In genomic region chr1:162220009-162220539, GRCh38 we compare ENCODE assay signal across 2 cellular contexts.
A peak's percentile ranks its signal among the peaks of the same experiment; 100 is the strongest.
TF ChIP-seq lines count a peak whose summit lies in the region.

No MANE protein-coding gene starts in this region.

TF ChIP-seq in H1, 55 proteins besides CTCF, POLR2A, EP300 and RAD21:
- no peak for TF ChIP-seq ASH2L (IDR thresholded peaks at IDR 0.05; ENCODE audit: low read length)
- TF ChIP-seq E2F6 (IDR thresholded peaks at IDR 0.05): peak; percentile 75
- peak; percentile 63 for TF ChIP-seq MAX (IDR thresholded peaks at IDR 0.05)

TF ChIP-seq in neural cell, 6 proteins besides CTCF, POLR2A, EP300 and RAD21:
- no peak for TF ChIP-seq POLR2AphosphoS5 (IDR thresholded peaks at IDR 0.05)
- no peak for TF ChIP-seq MXI1 (conservative IDR thresholded peaks at IDR 0.05; ENCODE audit: poor library complexity, severe bottlenecking)
- TF ChIP-seq, protein P1, sequence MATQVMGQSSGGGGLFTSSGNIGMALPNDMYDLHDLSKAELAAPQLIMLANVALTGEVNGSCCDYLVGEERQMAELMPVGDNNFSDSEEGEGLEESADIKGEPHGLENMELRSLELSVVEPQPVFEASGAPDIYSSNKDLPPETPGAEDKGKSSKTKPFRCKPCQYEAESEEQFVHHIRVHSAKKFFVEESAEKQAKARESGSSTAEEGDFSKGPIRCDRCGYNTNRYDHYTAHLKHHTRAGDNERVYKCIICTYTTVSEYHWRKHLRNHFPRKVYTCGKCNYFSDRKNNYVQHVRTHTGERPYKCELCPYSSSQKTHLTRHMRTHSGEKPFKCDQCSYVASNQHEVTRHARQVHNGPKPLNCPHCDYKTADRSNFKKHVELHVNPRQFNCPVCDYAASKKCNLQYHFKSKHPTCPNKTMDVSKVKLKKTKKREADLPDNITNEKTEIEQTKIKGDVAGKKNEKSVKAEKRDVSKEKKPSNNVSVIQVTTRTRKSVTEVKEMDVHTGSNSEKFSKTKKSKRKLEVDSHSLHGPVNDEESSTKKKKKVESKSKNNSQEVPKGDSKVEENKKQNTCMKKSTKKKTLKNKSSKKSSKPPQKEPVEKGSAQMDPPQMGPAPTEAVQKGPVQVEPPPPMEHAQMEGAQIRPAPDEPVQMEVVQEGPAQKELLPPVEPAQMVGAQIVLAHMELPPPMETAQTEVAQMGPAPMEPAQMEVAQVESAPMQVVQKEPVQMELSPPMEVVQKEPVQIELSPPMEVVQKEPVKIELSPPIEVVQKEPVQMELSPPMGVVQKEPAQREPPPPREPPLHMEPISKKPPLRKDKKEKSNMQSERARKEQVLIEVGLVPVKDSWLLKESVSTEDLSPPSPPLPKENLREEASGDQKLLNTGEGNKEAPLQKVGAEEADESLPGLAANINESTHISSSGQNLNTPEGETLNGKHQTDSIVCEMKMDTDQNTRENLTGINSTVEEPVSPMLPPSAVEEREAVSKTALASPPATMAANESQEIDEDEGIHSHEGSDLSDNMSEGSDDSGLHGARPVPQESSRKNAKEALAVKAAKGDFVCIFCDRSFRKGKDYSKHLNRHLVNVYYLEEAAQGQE (IDR thresholded peaks at IDR 0.05; ENCODE audit: borderline replicate concordance): no peak
- TF ChIP-seq SMC3 (conservative IDR thresholded peaks at IDR 0.05; ENCODE audit: poor library complexity): no peak
- no peak for TF ChIP-seq TAF1 (IDR thresholded peaks at IDR 0.05; ENCODE audit: low read depth)
- no peak for TF ChIP-seq EZH2 (IDR thresholded peaks at IDR 0.05; ENCODE audit: borderline replicate concordance, insufficient read depth, low read length, poor library complexity, severe bottlenecking)
